20 cellular contexts compared by ENCODE assay signal in the genomic region with DNA sequence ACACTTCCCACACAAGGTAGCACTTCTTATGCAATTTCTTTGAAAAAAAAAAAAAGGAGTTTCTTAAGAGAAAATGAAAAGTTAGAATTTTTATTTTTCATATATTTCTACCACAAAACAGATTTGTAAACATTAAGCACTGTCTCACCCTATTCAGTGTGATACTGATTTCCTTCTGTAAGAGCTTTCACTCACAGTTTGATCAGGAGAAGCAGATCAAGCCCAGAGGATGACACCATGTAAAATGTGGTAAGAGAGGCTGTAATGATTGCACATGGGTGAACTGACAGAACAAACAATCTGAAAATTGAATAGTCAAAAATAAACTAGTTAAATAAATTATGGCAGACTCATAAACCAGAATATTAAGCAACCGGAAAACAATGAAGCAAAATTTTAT. TPM values are rescaled to one million over a fixed set of nuclear protein-coding genes. Genes with fewer than 3 reads are reported as not detected.
DNase-seq lines count a peak whose midpoint lies in the region; ATAC-seq, FAIRE-seq and TF ChIP-seq lines count a peak whose summit lies in the region.
"Had no signal": no experiment of that assay in that cellular context is flagged by ENCODE, and none has a peak within 500 bp of the region (broad histone marks: within the 10 kb centered on the region; RNA-seq: fewer than 3 reads in every experiment).

No MANE protein-coding gene starts in this region.

- POLR2A ChIA-PET in Caco-2 (lab: Charles Lee): no interaction called here
- POLR2A ChIA-PET in HepG2 (lab: Yijun Ruan, JAX): no interaction called here

- H3K4me2 ChIP-seq in HepG2 (ENCODE audit: low read depth, low read length): no peak overlapping the region
- H3K4me2 ChIP-seq: A549 had no signal

- intact Hi-C loops in activated CD4-positive, alpha-beta T cell treated with anti-CD3 and anti-CD28 coated beads, Interleukin-2, amount 10 ng/mL, durations not matched to agents 24 days and 14 days (cut with micrococcal nuclease): no loop called here
- intact Hi-C loops in Caco-2 (cut with micrococcal nuclease; ENCODE audit: unreplicated experiment): no loop called here
- intact Hi-C loops in HepG2 (cut with micrococcal nuclease; ENCODE audit: unreplicated experiment): no loop called here

- ATAC-seq in central memory CD8-positive, alpha-beta T cell (replicated peaks; ENCODE audit: extremely low read depth, poor library complexity, severe bottlenecking): no peak
- no peak for ATAC-seq in SK-N-SH treated with all-trans-retinoic acid at 6 μM for 48 hours
- no peak for ATAC-seq in GM21423 (IDR thresholded peaks at IDR 0.05; ENCODE audit: unreplicated experiment)
- ATAC-seq in HepG2: no peak
- ATAC-seq: A549; activated CD4-positive, CD25-positive, alpha-beta regulatory T cell treated with anti-CD3 and anti-CD28 coated beads, Interleukin-2, amount 50 U/mL, for 24 hours; Right ventricle myocardium inferior had no signal

- FAIRE-seq in HepG2 (lab: Jason Lieb, UNC): no peak
- FAIRE-seq: A549 had no signal

- no peak overlapping the region for H3K27ac ChIP-seq in HepG2 (ENCODE audit: extremely low read length, insufficient read depth, low read length)
- H3K27ac ChIP-seq: A549, epithelial cell of prostate had no signal

- H3K4me1 Mint-ChIP-seq in activated CD4-positive, alpha-beta T cell treated with anti-CD3 and anti-CD28 coated beads, Interleukin-2, amount 10 ng/mL, durations not matched to agents 24 days and 14 days: peaks cover 38% of the 10 kb centered on the region
- H3K4me1 Mint-ChIP-seq in Caco-2 (ENCODE audit: low read depth, unreplicated experiment): peaks cover 8% of the 10 kb centered on the region
- peaks cover 28% of the 10 kb centered on the region for H3K4me1 Mint-ChIP-seq in central memory CD8-positive, alpha-beta T cell
- H3K4me1 Mint-ChIP-seq in progenitor cell of endocrine pancreas (ENCODE audit: low read depth): peaks cover 5% of the 10 kb centered on the region

- H3K9me3 ChIP-seq in Caco-2: no peaks in the 10 kb centered on the region
- no peaks in the 10 kb centered on the region for H3K9me3 ChIP-seq in HepG2 (ENCODE audit: low read length)
- H3K9me3 ChIP-seq: A549, BE2C, upper lobe of left lung had no signal

- TF ChIP-seq CTCF in Caco-2 (IDR thresholded peaks at IDR 0.05; ENCODE audit: insufficient read depth in 1 of 2, low read depth in 1 of 2, low read length in 1 of 2, severe bottlenecking in 1 of 2, unreplicated experiment in 1 of 2) (no peak), progenitor cell of endocrine pancreas (IDR thresholded peaks at IDR 0.05; ENCODE audit: unreplicated experiment) (no peak), HepG2 (CRISPR knock-in tag; IDR thresholded peaks at IDR 0.05) (no peak)

- H3K9me3 Mint-ChIP-seq in activated CD4-positive, alpha-beta T cell treated with anti-CD3 and anti-CD28 coated beads, Interleukin-2, amount 10 ng/mL, durations not matched to agents 24 days and 14 days: no peaks in the 10 kb centered on the region
- no peaks in the 10 kb centered on the region for H3K9me3 Mint-ChIP-seq in Caco-2 (ENCODE audit: unreplicated experiment)
- no peaks in the 10 kb centered on the region for H3K9me3 Mint-ChIP-seq in central memory CD8-positive, alpha-beta T cell
- H3K9me3 Mint-ChIP-seq in progenitor cell of endocrine pancreas (ENCODE audit: low read depth): no peaks in the 10 kb centered on the region

- H2AFZ ChIP-seq in HepG2 (ENCODE audit: low read length): no peak overlapping the region

- peaks cover 77% of the 10 kb centered on the region for H3K79me2 ChIP-seq in HepG2 (ENCODE audit: insufficient read depth, low read length)

- TF ChIP-seq EP300 in HepG2 (IDR thresholded peaks at IDR 0.05; ENCODE audit: low read depth in 2 of 2, low read length in 2 of 2) (no peak), HepG2 (CRISPR knock-in tag; IDR thresholded peaks at IDR 0.05; ENCODE audit: borderline replicate concordance) (no peak)

- no peak overlapping the region for H3K9ac ChIP-seq in HepG2 (ENCODE audit: insufficient read depth, low read depth, low read length)

- H3K36me3 ChIP-seq in Caco-2 (ENCODE audit: control insufficient read depth, insufficient read depth, low read length) (no peaks in the 10 kb centered on the region), HepG2 (replicated peaks in 1 of 2; ENCODE audit: control insufficient read depth in 1 of 2, insufficient read depth in 2 of 2, low read length in 2 of 2) (no peaks in the 10 kb centered on the region; a peak in 1 of 5 replicates)
- H3K36me3 ChIP-seq: upper lobe of left lung had no signal

- H3K27ac Mint-ChIP-seq in activated CD4-positive, alpha-beta T cell treated with anti-CD3 and anti-CD28 coated beads, Interleukin-2, amount 10 ng/mL, durations not matched to agents 24 days and 14 days: peak overlapping the region; percentile 20
- H3K27ac Mint-ChIP-seq in Caco-2 (ENCODE audit: unreplicated experiment): peak overlapping the region; percentile 34
- H3K27ac Mint-ChIP-seq in central memory CD8-positive, alpha-beta T cell (ENCODE audit: low read depth): peak overlapping the region; percentile 79
- peak overlapping the region; percentile 11 for H3K27ac Mint-ChIP-seq in progenitor cell of endocrine pancreas

- H3K27me3 ChIP-seq in Caco-2 (replicated peaks; ENCODE audit: control insufficient read depth, insufficient read depth, low read length) (no peaks in the 10 kb centered on the region), HepG2 (ENCODE audit: control insufficient read depth in 1 of 2, insufficient read depth in 2 of 2, low read length in 2 of 2) (no peaks in the 10 kb centered on the region)
- H3K27me3 ChIP-seq: BE2C, upper lobe of left lung had no signal

- in situ Hi-C loops in HepG2 (cut with HindIII; ENCODE audit: extremely low pct_ligation_motif_present, low pct_unique_long_range_greater_than_20kb): no loop called here

- no peak for TF ChIP-seq POLR2A in HepG2 (IDR thresholded peaks at IDR 0.05; ENCODE audit: insufficient read depth in 1 of 2, low read depth in 2 of 2, low read length in 2 of 2)

- H4K20me1 ChIP-seq in HepG2 (ENCODE audit: insufficient read depth, low read length): no peaks in the 10 kb centered on the region

- 100% methylated on average over 1 of the region's 1 CpG for WGBS in HepG2 (ENCODE audit: low lambda C conversion rate)

- H3K4me3 ChIP-seq in Caco-2 (ENCODE audit: low read depth, low read length) (no peak overlapping the region), HepG2 (replicated peaks in 1 of 3; ENCODE audit: insufficient read depth in 1 of 3, low read depth in 2 of 3, low read length in 3 of 3) (no peak overlapping the region)
- H3K4me3 ChIP-seq: A549, upper lobe of left lung had no signal

- peaks cover 13% of the 10 kb centered on the region for H3K36me3 Mint-ChIP-seq in activated CD4-positive, alpha-beta T cell treated with anti-CD3 and anti-CD28 coated beads, Interleukin-2, amount 10 ng/mL, durations not matched to agents 24 days and 14 days (ENCODE audit: low read depth)
- H3K36me3 Mint-ChIP-seq in Caco-2 (ENCODE audit: insufficient read depth, unreplicated experiment) (peaks cover 16% of the 10 kb centered on the region), progenitor cell of endocrine pancreas (ENCODE audit: insufficient read depth) (peaks cover 4% of the 10 kb centered on the region)
- H3K36me3 Mint-ChIP-seq in central memory CD8-positive, alpha-beta T cell (ENCODE audit: insufficient read depth): peaks cover 11% of the 10 kb centered on the region

- no peak overlapping the region for H3K4me3 Mint-ChIP-seq in activated CD4-positive, alpha-beta T cell treated with anti-CD3 and anti-CD28 coated beads, Interleukin-2, amount 10 ng/mL, durations not matched to agents 24 days and 14 days
- no peak overlapping the region for H3K4me3 Mint-ChIP-seq in Caco-2 (ENCODE audit: unreplicated experiment)
- peak overlapping the region; percentile 37 for H3K4me3 Mint-ChIP-seq in central memory CD8-positive, alpha-beta T cell
- H3K4me3 Mint-ChIP-seq in progenitor cell of endocrine pancreas (ENCODE audit: low read depth): no peak overlapping the region

- H3K27me3 Mint-ChIP-seq in activated CD4-positive, alpha-beta T cell treated with anti-CD3 and anti-CD28 coated beads, Interleukin-2, amount 10 ng/mL, durations not matched to agents 24 days and 14 days: no peaks in the 10 kb centered on the region
- H3K27me3 Mint-ChIP-seq in Caco-2 (ENCODE audit: insufficient read depth, unreplicated experiment) (no peaks in the 10 kb centered on the region), progenitor cell of endocrine pancreas (no peaks in the 10 kb centered on the region)
- H3K27me3 Mint-ChIP-seq in central memory CD8-positive, alpha-beta T cell: no peaks in the 10 kb centered on the region

- H3K4me1 ChIP-seq in Caco-2 (0 out of 2 replicates have a peak, but pooled peaks cover 7% of the 10 kb centered on the region), HepG2 (ENCODE audit: insufficient read depth, low read length) (no peaks in the 10 kb centered on the region)
- H3K4me1 ChIP-seq: BE2C had no signal

- DNase-seq in activated CD4-positive, alpha-beta T cell treated with anti-CD3 and anti-CD28 coated beads, Interleukin-2, amount 10 ng/mL, durations not matched to agents 24 days and 14 days: no peak
- no peak for DNase-seq in activated CD4-positive, alpha-beta T cell treated with anti-CD3 and anti-CD28 coated beads for 48 hours
- DNase-seq in Caco-2 (no peak), progenitor cell of endocrine pancreas (ENCODE audit: low spot score, unreplicated experiment) (no peak), HepG2 (ENCODE audit: low spot score) (no peak)
- DNase-seq in central memory CD8-positive, alpha-beta T cell (ENCODE audit: low spot score in 2 of 2): no peak
- DNase-seq: BE2C, Calu3, cerebellar nuclear complex, NCI-H1092 treated with DMSO at 0.1 percent for 48 hours, NCI-H187 treated with DMSO at 0.1 percent for 48 hours, NCI-H748 treated with DMSO at 0.1 percent for 48 hours, nucleus accumbens, upper lobe of left lung had no signal

- no peak for TF ChIP-seq RAD21 in HepG2 (CRISPR knock-in tag; IDR thresholded peaks at IDR 0.05)

- CTCF ChIA-PET in Caco-2 (lab: Charles Lee): no interaction called here
- CTCF ChIA-PET in HepG2 (lab: Yijun Ruan, JAX; ENCODE audit: low intra/inter-chr PET ratio, low total read pairs): no interaction called here

- BruUV-seq in Caco-2 (replicated peaks; lab: Mats Ljungman, UMichigan): no TSS peak
- BruUV-seq in HepG2 (replicated peaks; lab: Mats Ljungman, UMichigan): no TSS peak

RNA-seq across cellular contexts. Expression of a gene that starts 54.5 kb away (rescaled TPM):
- total RNA-seq in activated CD4-positive, alpha-beta T cell treated with anti-CD3 and anti-CD28 coated beads, Interleukin-2, amount 10 ng/mL, durations not matched to agents 24 days and 14 days: 64.0 and 65.8 TPM in 2 replicates
- total RNA-seq in Caco-2 (2022) (75.9 and 79.0 TPM in 2 replicates), progenitor cell of endocrine pancreas (52.3 and 55.6 TPM in 2 replicates), HepG2 (2016; rRNA removed; fragmentation: Illumina TruSeq; extraction: Trizol) (68.0 and 69.8 TPM in 2 replicates)
- 140 and 144 TPM in 2 replicates for total RNA-seq in HepG2 (2016; cell fraction: cytosol; rRNA removed; fragmentation: Illumina TruSeq; extraction: Trizol; ENCODE audit: low read depth)
- 65.7 and 68.0 TPM in 2 replicates for total RNA-seq in HepG2 (2016; cell fraction: insoluble cytoplasmic fraction; rRNA removed; fragmentation: Illumina TruSeq; extraction: Trizol)
- 143 and 162 TPM in 2 replicates for total RNA-seq in HepG2 (2016; cell fraction: membrane; rRNA removed; fragmentation: Illumina TruSeq; extraction: Trizol)
- 45.7 and 49.1 TPM in 2 replicates for total RNA-seq in HepG2 (2016; cell fraction: nucleus; rRNA removed; fragmentation: Illumina TruSeq; extraction: Trizol)
- polyA plus RNA-seq in HepG2 (2011; rRNA removed): 69.3 and 81.6 TPM in 2 replicates
- 51.1 and 54.3 TPM in 2 replicates for polyA plus RNA-seq in HepG2 (2011; cell fraction: cytosol; rRNA removed)
- polyA plus RNA-seq in HepG2 (2011; cell fraction: nucleus; rRNA removed): 35.0 and 37.6 TPM in 2 replicates
- 80.1 and 81.8 TPM in 2 replicates for polyA plus RNA-seq in HepG2 (2012)
- 152 and 156 TPM in 2 replicates for polyA plus RNA-seq in HepG2 (2016; cell fraction: cytosol; fragmentation: Illumina TruSeq; extraction: Trizol; ENCODE audit: low read depth)
- 81.9 and 84.7 TPM in 2 replicates for polyA plus RNA-seq in HepG2 (2016; cell fraction: insoluble cytoplasmic fraction; fragmentation: Illumina TruSeq; extraction: Trizol; ENCODE audit: low read depth)
- 169 and 183 TPM in 2 replicates for polyA plus RNA-seq in HepG2 (2016; cell fraction: membrane; fragmentation: Illumina TruSeq; extraction: Trizol; ENCODE audit: low read depth)
- polyA plus RNA-seq in HepG2 (2016; cell fraction: nucleus; fragmentation: Illumina TruSeq; extraction: Trizol; ENCODE audit: insufficient read depth, low read depth): 55.9 and 58.9 TPM in 2 replicates
- 33.0 and 51.0 TPM in 2 replicates for polyA minus RNA-seq in HepG2 (2011; rRNA and poly(A)+ RNA removed; ENCODE audit: low replicate concordance)
- polyA minus RNA-seq in HepG2 (2011; cell fraction: cytosol; rRNA and poly(A)+ RNA removed): 36.1 and 40.9 TPM in 2 replicates
- 48.9 and 60.9 TPM in 2 replicates for polyA minus RNA-seq in HepG2 (2011; cell fraction: nucleus; rRNA and poly(A)+ RNA removed)

Comparison
In these comparisons a context has a peak if more than half of its experiments do, and no peak if none do; other contexts are left out.
1. H3K27ac Mint-ChIP-seq: peak in every context shown above with its lines; median percentile 79 in central memory CD8-positive, alpha-beta T cell; 34 in Caco-2; 20 in activated CD4-positive, alpha-beta T cell treated with anti-CD3 and anti-CD28 coated beads, Interleukin-2, amount 10 ng/mL, durations not matched to agents 24 days and 14 days; 11 in progenitor cell of endocrine pancreas.